Comparison of ENCODE assay signal across 8 cellular contexts in the genomic region with DNA sequence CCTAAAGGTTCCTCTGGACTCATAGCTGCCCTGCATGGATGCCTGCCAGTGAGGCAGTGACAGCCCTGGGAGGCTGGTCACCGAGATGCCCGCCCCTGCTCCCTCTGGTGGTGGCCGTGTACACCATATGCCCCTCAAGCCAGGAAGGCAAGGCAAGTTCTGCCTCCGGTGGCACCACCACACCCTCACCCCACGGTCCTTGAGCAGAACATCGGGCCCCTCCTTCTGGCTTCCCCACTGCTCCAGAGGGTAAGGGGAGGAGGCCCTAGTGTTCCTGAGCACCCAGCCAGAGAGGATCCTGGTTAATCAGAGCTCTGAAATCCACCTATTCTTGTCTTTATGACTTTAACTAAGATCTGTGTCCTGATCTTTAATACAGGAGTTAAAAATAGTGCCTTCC. TPM values are rescaled to one million over a fixed set of nuclear protein-coding genes. Genes with fewer than 3 reads are reported as not detected.
DNase-seq lines count a peak whose midpoint lies in the region; ATAC-seq, FAIRE-seq and TF ChIP-seq lines count a peak whose summit lies in the region.

No MANE protein-coding gene starts in this region.

- in situ Hi-C loops in gastrocnemius medialis (cut with MboI; ENCODE audit: low sequenced_read_pairs in 4 of 4): loop anchor here in 1 of 4 donors (5.0 kb wide), 1 partner anchor 105 kb away; no protein-coding TSS in a partner anchor

- no peaks in the 10 kb centered on the region for H4K20me1 ChIP-seq in BLaER1
- H4K20me1 ChIP-seq in KMS-11 (ENCODE audit: insufficient read depth): no peaks in the 10 kb centered on the region

- no peak overlapping the region for H3K4me3 ChIP-seq in BLaER1
- H3K4me3 ChIP-seq in KMS-11 (IDR thresholded peaks at IDR 0.05; ENCODE audit: insufficient read depth, low read depth, low read length): no peak overlapping the region
- no peak overlapping the region for H3K4me3 ChIP-seq in WI38 (ENCODE audit: low read depth, low read length)
- H3K4me3 ChIP-seq in gastrocnemius medialis: no peak overlapping the region

- H3K36me3 ChIP-seq in BLaER1: peaks cover 23% of the 10 kb centered on the region
- no peaks in the 10 kb centered on the region for H3K36me3 ChIP-seq in KMS-11 (ENCODE audit: insufficient read depth)
- H3K36me3 ChIP-seq in gastrocnemius medialis: peaks cover 0 to 16% of the 10 kb centered on the region in 2 donors

- H2AFZ ChIP-seq in KMS-11 (ENCODE audit: low read depth): 0 out of 2 replicates have a peak overlapping the region, but pooled peaks have one; percentile 2

- intact Hi-C loops in gastrocnemius medialis (cut with DNase I; ENCODE audit: low total_unique reads): loop anchor here (1.0 to 5.0 kb wide), 3 partner anchors 45 to 105 kb away; no protein-coding TSS in a partner anchor

- H3K9ac ChIP-seq in BLaER1 (no peak overlapping the region; the same call in 1 of the 2 replicates), KMS-11 (no peak overlapping the region)

- H3K79me2 ChIP-seq in KMS-11 (ENCODE audit: insufficient read depth, low read depth): no peaks in the 10 kb centered on the region

- DNase-seq in GM12891 (ENCODE audit: insufficient read length, low spot score) (no peak), gastrocnemius medialis (peak in 1 of 2 donors; percentile 75), Ammon's horn (ENCODE audit: low spot score) (no peak)

- peak; percentile 31 for FAIRE-seq in GM12891 (lab: Jason Lieb, UNC)

- TF ChIP-seq CTCF in KMS-11 (conservative IDR thresholded peaks at IDR 0.05; ENCODE audit: low read depth, low read length) (0 out of 2 replicates have a peak, but pooled peaks have one; percentile 21), WI38 (IDR thresholded peaks at IDR 0.05; ENCODE audit: low read depth, low read length) (peak; percentile 53), gastrocnemius medialis (IDR thresholded peaks at IDR 0.05 in 4 of 5, conservative IDR thresholded peaks at IDR 0.05 in 1 of 5) (peak in 4 of 5 experiments; percentile 51 to 86 (median 60))

- H3K4me1 ChIP-seq in BLaER1: peaks cover 50% of the 10 kb centered on the region
- H3K4me1 ChIP-seq in KMS-11 (ENCODE audit: low read depth, poor library complexity, severe bottlenecking): no peaks in the 10 kb centered on the region
- H3K4me1 ChIP-seq in gastrocnemius medialis: peaks cover 3 to 7% of the 10 kb centered on the region in 2 donors

- H3K27ac ChIP-seq in BLaER1 (no peak overlapping the region), KMS-11 (no peak overlapping the region), gastrocnemius medialis (peak overlapping the region in 3 of 4 donors; percentile 16 to 66 (median 57))

- H3K27me3 ChIP-seq in BLaER1 (no peaks in the 10 kb centered on the region), KMS-11 (ENCODE audit: insufficient read depth, low read depth) (no peaks in the 10 kb centered on the region), gastrocnemius medialis (no peaks in the 10 kb centered on the region)

- no peak for TF ChIP-seq POLR2A in GM12891 (IDR thresholded peaks at IDR 0.05; ENCODE audit: low read depth, low read length)
- TF ChIP-seq POLR2A in gastrocnemius medialis (IDR thresholded peaks at IDR 0.05): no peak

- peak overlapping the region; percentile 59 for H3K4me2 ChIP-seq in BLaER1
- no peak overlapping the region for H3K4me2 ChIP-seq in KMS-11

- ATAC-seq in esophagus mucosa (peak; percentile 31), gastrocnemius medialis (peak in 1 of 2 donors; percentile 64), HG02870 (IDR thresholded peaks at IDR 0.05; ENCODE audit: unreplicated experiment) (no peak)

- peaks cover 12% of the 10 kb centered on the region; the same call in 1 of the 2 replicates for H3K9me3 ChIP-seq in BLaER1
- no peaks in the 10 kb centered on the region for H3K9me3 ChIP-seq in gastrocnemius medialis

TF ChIP-seq in GM12891, 5 proteins besides CTCF, POLR2A, EP300 and RAD21:
- TF ChIP-seq POU2F2 (IDR thresholded peaks at IDR 0.05; ENCODE audit: low read depth, low read length) (no peak), PAX5 (IDR thresholded peaks at IDR 0.05; ENCODE audit: insufficient read depth, low read length, severe bottlenecking) (no peak), SPI1 (IDR thresholded peaks at IDR 0.05; ENCODE audit: low read depth, low read length) (no peak), POLR2AphosphoS5 (IDR thresholded peaks at IDR 0.05; ENCODE audit: low read depth, low read length) (no peak), TAF1 (IDR thresholded peaks at IDR 0.05; ENCODE audit: low read depth, low read length) (no peak)

RNA-seq across cellular contexts. Expression of gene S100A14, which starts 1.6 kb away (rescaled TPM):
- 0.83 TPM for polyA plus RNA-seq in GM12891 (2012; ENCODE audit: low read depth, missing spikeins)
- total RNA-seq in esophagus mucosa (1,938 TPM), gastrocnemius medialis (1 to 10 TPM in 1 of 4 donors, not detected in 3; 1.8 TPM)

RNA-seq across cellular contexts. Expression of gene S100A16, which starts 4.7 kb away (rescaled TPM):
- polyA plus RNA-seq in GM12891 (2012; ENCODE audit: low read depth, missing spikeins): not detected
- total RNA-seq in esophagus mucosa: 1,290 TPM
- total RNA-seq in gastrocnemius medialis: 10 to 100 TPM; 21.5 to 52.1 (median 40.7) TPM

RNA-seq across cellular contexts. Expression of gene S100A13, which starts 9.6 kb away (rescaled TPM):
- 19.4 TPM for polyA plus RNA-seq in GM12891 (2012; ENCODE audit: low read depth, missing spikeins)
- 52.5 TPM for total RNA-seq in esophagus mucosa
- 100 to 1,000 TPM; 113 to 237 (median 159) TPM for total RNA-seq in gastrocnemius medialis

RNA-seq across cellular contexts. Expression of gene S100A1, which starts 10.6 kb away (rescaled TPM):
- 1.6 TPM for polyA plus RNA-seq in GM12891 (2012; ENCODE audit: low read depth, missing spikeins)
- total RNA-seq in esophagus mucosa (0.44 TPM), gastrocnemius medialis (100 to 1,000 TPM; 390 to 932 (median 616) TPM)

RNA-seq across cellular contexts. Expression of gene CHTOP, which starts 16.2 kb away (rescaled TPM):
- 41.7 TPM for polyA plus RNA-seq in GM12891 (2012; ENCODE audit: low read depth, missing spikeins)
- total RNA-seq in esophagus mucosa (44.0 TPM), gastrocnemius medialis (10 to 100 TPM; 49.5 to 73.4 (median 59.1) TPM)

Comparison
In these comparisons a context has a peak if more than half of its experiments do, and no peak if none do; other contexts are left out.
1. H3K27ac ChIP-seq: peak in gastrocnemius medialis (3 of 4); none in BLaER1 (single experiment) and KMS-11 (single experiment).
2. RNA of gene S100A14, which starts 1.6 kb away (total RNA-seq): 1,938 TPM in esophagus mucosa (single experiment); 1.8 TPM in gastrocnemius medialis; every median in the first group is over 100 times any median in the second.
3. RNA of gene S100A16, which starts 4.7 kb away (total RNA-seq): 1,290 TPM in esophagus mucosa (single experiment); 21.5 to 52.1 TPM in gastrocnemius medialis; every median in the first group is over 10 times any median in the second.
4. Peak in every context shown above with its lines, with median percentiles within 50 percentile points of each other: CTCF ChIP-seq.